In the genomic region with DNA sequence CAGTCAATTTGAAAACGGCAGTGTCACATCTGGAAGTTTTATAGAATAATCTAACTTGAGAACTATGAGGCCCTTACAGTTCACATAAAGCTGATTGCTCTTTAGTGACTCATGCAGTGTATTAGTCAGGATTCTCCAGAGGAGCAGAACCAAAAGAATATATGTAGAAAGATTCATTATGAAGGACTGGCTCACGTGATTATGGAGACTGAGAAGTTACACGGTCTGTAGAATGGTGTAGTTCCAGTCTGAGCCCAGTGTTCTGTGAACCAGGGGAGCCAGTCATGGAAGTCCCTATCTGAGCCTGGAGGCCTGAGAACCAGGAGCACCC, we compare ENCODE assay signal across 1 cellular context.
TF ChIP-seq lines count a peak whose summit lies in the region.

No MANE protein-coding gene starts in this region.

TF ChIP-seq in HEK293, 187 proteins besides CTCF, POLR2A, EP300 and RAD21 (continued from another document):
- peak; percentile 74 for TF ChIP-seq PRDM6 (tag by site-specific recombination; IDR thresholded peaks at IDR 0.05)
- TF ChIP-seq ZNF600 (tag by site-specific recombination; IDR thresholded peaks at IDR 0.05): 0 out of 2 replicates have a peak, but pooled peaks have one; percentile 25
- TF ChIP-seq ZNF514 (tag by site-specific recombination; IDR thresholded peaks at IDR 0.05): no peak
